Comparison of ENCODE assay signal across 26 cellular contexts in genomic region chr15:35117508-35118280, GRCh38. TPM values are rescaled to one million over a fixed set of nuclear protein-coding genes. Genes with fewer than 3 reads are reported as not detected.
"Had no signal": no experiment of that assay in that cellular context is flagged by ENCODE, and none has a peak within 500 bp of the region (broad histone marks: within the 10 kb centered on the region; RNA-seq: fewer than 3 reads in every experiment).

No MANE protein-coding gene starts in this region.

- H3K36me3 ChIP-seq: gastroesophageal sphincter, heart left ventricle, left lung, transverse colon, uterus had no signal

- ATAC-seq: activated CD8-positive, alpha-beta memory T cell treated with anti-CD3 and anti-CD28 coated beads, Interleukin-2, amount 10 ng/mL, durations not matched to agents 7 days and 5 days; gastroesophageal sphincter; heart left ventricle; left lung; right cardiac atrium had no signal

- H3K27me3 ChIP-seq: gastroesophageal sphincter, heart left ventricle, left lung, transverse colon, uterus had no signal

- H3K4me1 Mint-ChIP-seq: activated CD4-positive, alpha-beta memory T cell treated with anti-CD3 and anti-CD28 coated beads, Interleukin-2, amount 10 ng/mL, durations not matched to agents 7 days and 5 days; activated CD8-positive, alpha-beta memory T cell treated with anti-CD3 and anti-CD28 coated beads, Interleukin-2, amount 10 ng/mL, durations not matched to agents 7 days and 5 days; activated naive CD8-positive, alpha-beta T cell treated with anti-CD3 and anti-CD28 coated beads for 36 hours had no signal

- H3K9me3 Mint-ChIP-seq: activated naive CD8-positive, alpha-beta T cell treated with anti-CD3 and anti-CD28 coated beads for 36 hours; stimulated activated naive CD8-positive, alpha-beta T cell treated with anti-CD3 and anti-CD28 coated beads, Interleukin-15, Interleukin-2, amounts not matched to agents 100 ng/mL and 50 ng/mL, for 24 hours; T-helper 2 cell treated with Interferon-gamma antibody and Interleukin-4, amounts not matched to agents 5 μg/mL and 100 μg/mL, for 36 hours had no signal

- H3K4me1 ChIP-seq: heart left ventricle, left lung, transverse colon, uterus had no signal

- H3K36me3 Mint-ChIP-seq: activated CD8-positive, alpha-beta memory T cell treated with anti-CD3 and anti-CD28 coated beads, Interleukin-2, amount 10 ng/mL, durations not matched to agents 7 days and 5 days; brain had no signal

- H3K9me3 ChIP-seq: gastroesophageal sphincter, heart left ventricle, left lung, transverse colon, uterus had no signal

- H3K27ac ChIP-seq: epithelial cell of prostate, gastroesophageal sphincter, heart left ventricle, left lung, transverse colon, uterus had no signal

- FAIRE-seq: colon had no signal

- H3K4me3 Mint-ChIP-seq: activated CD4-positive, alpha-beta memory T cell treated with anti-CD3 and anti-CD28 coated beads, Interleukin-2, amount 10 ng/mL, durations not matched to agents 7 days and 5 days; activated CD8-positive, alpha-beta memory T cell treated with anti-CD3 and anti-CD28 coated beads, Interleukin-2, amount 10 ng/mL, durations not matched to agents 7 days and 5 days; activated naive CD8-positive, alpha-beta T cell treated with anti-CD3 and anti-CD28 coated beads for 36 hours; brain; endodermal cell; stimulated activated naive CD8-positive, alpha-beta T cell treated with anti-CD3 and anti-CD28 coated beads, Interleukin-15, Interleukin-2, amounts not matched to agents 100 ng/mL and 50 ng/mL, for 24 hours; T-helper 2 cell treated with Interferon-gamma antibody and Interleukin-4, amounts not matched to agents 5 μg/mL and 100 μg/mL, for 36 hours had no signal

- H3K27ac Mint-ChIP-seq: activated CD4-positive, alpha-beta memory T cell treated with anti-CD3 and anti-CD28 coated beads, Interleukin-2, amount 10 ng/mL, durations not matched to agents 7 days and 5 days; activated CD8-positive, alpha-beta memory T cell treated with anti-CD3 and anti-CD28 coated beads, Interleukin-2, amount 10 ng/mL, durations not matched to agents 7 days and 5 days; activated naive CD8-positive, alpha-beta T cell treated with anti-CD3 and anti-CD28 coated beads for 36 hours; brain; endodermal cell; stimulated activated naive CD8-positive, alpha-beta T cell treated with anti-CD3 and anti-CD28 coated beads, Interleukin-15, Interleukin-2, amounts not matched to agents 100 ng/mL and 50 ng/mL, for 24 hours; T-helper 2 cell treated with Interferon-gamma antibody and Interleukin-4, amounts not matched to agents 5 μg/mL and 100 μg/mL, for 36 hours had no signal

- H3K4me3 ChIP-seq: gastroesophageal sphincter, heart left ventricle, left lung, skin epidermis, transverse colon, uterus had no signal

- H3K27me3 Mint-ChIP-seq: activated naive CD8-positive, alpha-beta T cell treated with anti-CD3 and anti-CD28 coated beads for 36 hours; brain; stimulated activated naive CD8-positive, alpha-beta T cell treated with anti-CD3 and anti-CD28 coated beads, Interleukin-15, Interleukin-2, amounts not matched to agents 100 ng/mL and 50 ng/mL, for 24 hours had no signal

- DNase-seq: activated CD4-positive, alpha-beta memory T cell treated with anti-CD3 and anti-CD28 coated beads, Interleukin-2, amount 10 ng/mL, durations not matched to agents 7 days and 5 days; activated CD4-positive, alpha-beta T cell treated with anti-CD3 and anti-CD28 coated beads for 48 hours; activated CD4-positive, CD25-positive, alpha-beta regulatory T cell; activated CD8-positive, alpha-beta memory T cell treated with anti-CD3 and anti-CD28 coated beads, Interleukin-2, amount 10 ng/mL, durations not matched to agents 7 days and 5 days; activated naive CD4-positive, alpha-beta T cell; activated naive CD8-positive, alpha-beta T cell treated with anti-CD3 and anti-CD28 coated beads for 36 hours; caudate nucleus; endodermal cell; heart left ventricle; left lung; midbrain; right cardiac atrium; stimulated activated CD4-positive, alpha-beta T cell treated with anti-CD3 and anti-CD28 coated beads, Interleukin-15, amount 100 ng/mL, for 24 hours; stimulated activated CD4-positive, alpha-beta T cell treated with anti-CD3 and anti-CD28 coated beads, Interleukin-2, amount 100 ng/mL, for 48 hours; transverse colon; uterus had no signal

RNA-seq across cellular contexts. Expression of gene NANOGP8, which starts 32.6 kb away (rescaled TPM):
- total RNA-seq: activated CD4-positive, alpha-beta memory T cell treated with anti-CD3 and anti-CD28 coated beads, Interleukin-2, amount 10 ng/mL, durations not matched to agents 7 days and 5 days; activated CD8-positive, alpha-beta memory T cell treated with anti-CD3 and anti-CD28 coated beads, Interleukin-2, amount 10 ng/mL, durations not matched to agents 7 days and 5 days; activated naive CD8-positive, alpha-beta T cell treated with anti-CD3 and anti-CD28 coated beads for 36 hours; kidney epithelial cell; lung microvascular endothelial cell; right cardiac atrium had no signal
- polyA plus RNA-seq: neural cell had no signal
